35 cellular contexts compared by ENCODE assay signal in genomic region chr2:94769733-94770132, GRCh38.
"Had no signal": no experiment of that assay in that cellular context is flagged by ENCODE, and none has a peak within 500 bp of the region (broad histone marks: within the 10 kb centered on the region; RNA-seq: fewer than 3 reads in every experiment).

No MANE protein-coding gene starts in this region.

- H3K4me1 Mint-ChIP-seq: activated CD4-positive, alpha-beta T cell treated with anti-CD3 and anti-CD28 coated beads, Interleukin-2, amount 10 ng/mL, durations not matched to agents 7 days and 5 days; activated CD8-positive, alpha-beta memory T cell treated with anti-CD3 and anti-CD28 coated beads, Interleukin-2, amount 10 ng/mL, durations not matched to agents 7 days and 5 days; activated naive CD4-positive, alpha-beta T cell treated with anti-CD3 and anti-CD28 coated beads, Interleukin-2, amount 10 ng/mL, durations not matched to agents 7 days and 5 days; activated naive CD4-positive, alpha-beta T cell treated with anti-CD3 and anti-CD28 coated beads, Interleukin-2, amount 50 U/mL, for 24 hours; activated naive CD8-positive, alpha-beta T cell treated with anti-CD3 and anti-CD28 coated beads, Interleukin-2, amount 10 ng/mL, durations not matched to agents 7 days and 5 days; activated naive CD8-positive, alpha-beta T cell treated with anti-CD3 and anti-CD28 coated beads, Interleukin-2, amount 50 U/mL, for 24 hours; brain; central memory CD8-positive, alpha-beta T cell; WTC11 had no signal

- H3K4me3 Mint-ChIP-seq: activated CD4-positive, alpha-beta memory T cell treated with anti-CD3 and anti-CD28 coated beads, Interleukin-2, amount 10 ng/mL, durations not matched to agents 7 days and 5 days; activated CD4-positive, alpha-beta T cell treated with anti-CD3 and anti-CD28 coated beads for 36 hours; activated CD4-positive, alpha-beta T cell treated with anti-CD3 and anti-CD28 coated beads, Interleukin-2, amount 10 ng/mL, durations not matched to agents 7 days and 5 days; activated CD8-positive, alpha-beta memory T cell treated with anti-CD3 and anti-CD28 coated beads, Interleukin-2, amount 10 ng/mL, durations not matched to agents 7 days and 5 days; activated CD8-positive, alpha-beta T cell treated with anti-CD3 and anti-CD28 coated beads, Interleukin-2, amount 10 ng/mL, durations not matched to agents 7 days and 5 days; activated naive CD4-positive, alpha-beta T cell treated with anti-CD3 and anti-CD28 coated beads, Interleukin-2, amount 10 ng/mL, durations not matched to agents 7 days and 5 days; activated naive CD4-positive, alpha-beta T cell treated with anti-CD3 and anti-CD28 coated beads, Interleukin-2, amount 50 U/mL, for 24 hours; activated naive CD8-positive, alpha-beta T cell; activated naive CD8-positive, alpha-beta T cell treated with anti-CD3 and anti-CD28 coated beads, Interleukin-2, amount 10 ng/mL, durations not matched to agents 7 days and 5 days; activated naive CD8-positive, alpha-beta T cell treated with anti-CD3 and anti-CD28 coated beads, Interleukin-2, amount 50 U/mL, for 24 hours; activated T-cell treated with anti-CD3 and anti-CD28 coated beads, Interleukin-2, amount 50 U/mL, for 24 hours; brain; central memory CD8-positive, alpha-beta T cell; T-helper 1 cell treated with Interleukin-12 subunit alpha and Interleukin-12 subunit beta and Interleukin-4 antibody, amounts not matched to agents 30 μg/mL and 1 μg/mL, for 36 hours; T-helper 2 cell treated with Interferon-gamma antibody and Interleukin-4, amounts not matched to agents 5 μg/mL and 100 μg/mL, for 36 hours; WTC11 had no signal

- H3K36me3 Mint-ChIP-seq: activated CD8-positive, alpha-beta memory T cell treated with anti-CD3 and anti-CD28 coated beads, Interleukin-2, amount 10 ng/mL, durations not matched to agents 7 days and 5 days; activated naive CD4-positive, alpha-beta T cell treated with anti-CD3 and anti-CD28 coated beads, Interleukin-2, amount 10 ng/mL, durations not matched to agents 7 days and 5 days; activated naive CD4-positive, alpha-beta T cell treated with anti-CD3 and anti-CD28 coated beads, Interleukin-2, amount 50 U/mL, for 24 hours; activated naive CD8-positive, alpha-beta T cell; activated naive CD8-positive, alpha-beta T cell treated with anti-CD3 and anti-CD28 coated beads, Interleukin-2, amount 10 ng/mL, durations not matched to agents 7 days and 5 days; brain had no signal

- H3K9me3 Mint-ChIP-seq: activated CD4-positive, alpha-beta memory T cell treated with anti-CD3 and anti-CD28 coated beads, Interleukin-2, amount 10 ng/mL, durations not matched to agents 7 days and 5 days; activated CD4-positive, alpha-beta T cell treated with anti-CD3 and anti-CD28 coated beads, Interleukin-2, amount 10 ng/mL, durations not matched to agents 7 days and 5 days; activated naive CD4-positive, alpha-beta T cell treated with anti-CD3 and anti-CD28 coated beads, Interleukin-2, amount 10 ng/mL, durations not matched to agents 7 days and 5 days; activated naive CD4-positive, alpha-beta T cell treated with anti-CD3 and anti-CD28 coated beads, Interleukin-2, amount 50 U/mL, for 24 hours; activated naive CD8-positive, alpha-beta T cell treated with anti-CD3 and anti-CD28 coated beads, Interleukin-2, amount 10 ng/mL, durations not matched to agents 7 days and 5 days; activated naive CD8-positive, alpha-beta T cell treated with anti-CD3 and anti-CD28 coated beads, Interleukin-2, amount 50 U/mL, for 24 hours; activated T-cell treated with anti-CD3 and anti-CD28 coated beads, Interleukin-2, amount 50 U/mL, for 24 hours; activated T-helper 2 cell treated with anti-CD3 and anti-CD28 coated beads, Interferon-gamma antibody, Interleukin-2, Interleukin-4, amounts not matched to agents 10 μg/mL and 5 μg/mL and 100 μg/mL, durations not matched to agents 14 hours and 24 hours and 36 hours; central memory CD8-positive, alpha-beta T cell; T-helper 1 cell treated with Interleukin-12 subunit alpha and Interleukin-12 subunit beta and Interleukin-4 antibody, amounts not matched to agents 30 μg/mL and 1 μg/mL, for 36 hours; T-helper 2 cell treated with Interferon-gamma antibody and Interleukin-4, amounts not matched to agents 5 μg/mL and 100 μg/mL, for 36 hours had no signal

- H3K27ac Mint-ChIP-seq: activated CD4-positive, alpha-beta memory T cell treated with anti-CD3 and anti-CD28 coated beads, Interleukin-2, amount 10 ng/mL, durations not matched to agents 7 days and 5 days; activated CD4-positive, alpha-beta T cell treated with anti-CD3 and anti-CD28 coated beads for 36 hours; activated CD4-positive, alpha-beta T cell treated with anti-CD3 and anti-CD28 coated beads, Interleukin-2, amount 10 ng/mL, durations not matched to agents 7 days and 5 days; activated CD8-positive, alpha-beta memory T cell treated with anti-CD3 and anti-CD28 coated beads, Interleukin-2, amount 10 ng/mL, durations not matched to agents 7 days and 5 days; activated CD8-positive, alpha-beta T cell treated with anti-CD3 and anti-CD28 coated beads, Interleukin-2, amount 10 ng/mL, durations not matched to agents 7 days and 5 days; activated naive CD4-positive, alpha-beta T cell treated with anti-CD3 and anti-CD28 coated beads, Interleukin-2, amount 10 ng/mL, durations not matched to agents 7 days and 5 days; activated naive CD4-positive, alpha-beta T cell treated with anti-CD3 and anti-CD28 coated beads, Interleukin-2, amount 50 U/mL, for 24 hours; activated naive CD8-positive, alpha-beta T cell; activated naive CD8-positive, alpha-beta T cell treated with anti-CD3 and anti-CD28 coated beads, Interleukin-2, amount 10 ng/mL, durations not matched to agents 7 days and 5 days; activated naive CD8-positive, alpha-beta T cell treated with anti-CD3 and anti-CD28 coated beads, Interleukin-2, amount 50 U/mL, for 24 hours; activated T-cell treated with anti-CD3 and anti-CD28 coated beads, Interleukin-2, amount 50 U/mL, for 24 hours; activated T-helper 2 cell treated with anti-CD3 and anti-CD28 coated beads, Interferon-gamma antibody, Interleukin-2, Interleukin-4, amounts not matched to agents 10 μg/mL and 5 μg/mL and 100 μg/mL, durations not matched to agents 14 hours and 24 hours and 36 hours; brain; T-helper 1 cell treated with Interleukin-12 subunit alpha and Interleukin-12 subunit beta and Interleukin-4 antibody, amounts not matched to agents 30 μg/mL and 1 μg/mL, for 36 hours; T-helper 2 cell treated with Interferon-gamma antibody and Interleukin-4, amounts not matched to agents 5 μg/mL and 100 μg/mL, for 36 hours; WTC11 had no signal

- ATAC-seq: activated CD4-positive, alpha-beta T cell treated with anti-CD3 and anti-CD28 coated beads for 36 hours; activated CD4-positive, CD25-positive, alpha-beta regulatory T cell treated with anti-CD3 and anti-CD28 coated beads, Interleukin-2, amount 50 U/mL, for 24 hours; activated CD8-positive, alpha-beta memory T cell treated with anti-CD3 and anti-CD28 coated beads, Interleukin-2, amount 10 ng/mL, durations not matched to agents 7 days and 5 days; activated CD8-positive, alpha-beta T cell treated with anti-CD3 and anti-CD28 coated beads, Interleukin-2, amount 10 ng/mL, durations not matched to agents 7 days and 5 days; activated naive CD8-positive, alpha-beta T cell treated with anti-CD3 and anti-CD28 coated beads, Interleukin-2, amount 50 U/mL, for 24 hours; WTC11 had no signal

- DNase-seq: activated CD4-positive, alpha-beta memory T cell treated with anti-CD3 and anti-CD28 coated beads, Interleukin-2, amount 10 ng/mL, durations not matched to agents 7 days and 5 days; activated CD4-positive, alpha-beta T cell treated with anti-CD3 and anti-CD28 coated beads for 1 hour; activated CD4-positive, alpha-beta T cell treated with anti-CD3 and anti-CD28 coated beads for 36 hours; activated CD4-positive, alpha-beta T cell treated with anti-CD3 and anti-CD28 coated beads for 48 hours; activated CD4-positive, alpha-beta T cell treated with anti-CD3 and anti-CD28 coated beads, Interleukin-2, amount 10 ng/mL, durations not matched to agents 7 days and 5 days; activated CD4-positive, alpha-beta T cell treated with anti-CD3 and anti-CD28 coated beads, Interleukin-2, amount 50 U/mL, for 48 hours; activated CD4-positive, CD25-positive, alpha-beta regulatory T cell; activated CD8-positive, alpha-beta memory T cell treated with anti-CD3 and anti-CD28 coated beads for 24 hours; activated CD8-positive, alpha-beta memory T cell treated with anti-CD3 and anti-CD28 coated beads, Interleukin-2, amount 10 ng/mL, durations not matched to agents 7 days and 5 days; activated CD8-positive, alpha-beta memory T cell treated with anti-CD3 and anti-CD28 coated beads, Interleukin-2, amount 50 U/mL, for 48 hours; activated CD8-positive, alpha-beta T cell treated with anti-CD3 and anti-CD28 coated beads, Interleukin-2, amount 10 ng/mL, durations not matched to agents 7 days and 5 days; activated effector memory CD4-positive, alpha-beta T cell treated with Interleukin-2 at 50 U/mL for 16 hours; activated gamma-delta T cell; activated naive CD4-positive, alpha-beta T cell treated with anti-CD3 and anti-CD28 coated beads, Interleukin-2, amount 10 ng/mL, durations not matched to agents 7 days and 5 days; activated naive CD4-positive, alpha-beta T cell treated with Interleukin-2 at 50 U/mL for 16 hours; activated naive CD8-positive, alpha-beta T cell treated with anti-CD3 and anti-CD28 coated beads, Interleukin-2, amount 10 ng/mL, durations not matched to agents 7 days and 5 days; activated naive CD8-positive, alpha-beta T cell treated with anti-CD3 and anti-CD28 coated beads, Interleukin-2, amount 50 U/mL, for 24 hours; activated T-cell treated with anti-CD3 and anti-CD28 coated beads, Interleukin-2, amount 50 U/mL, for 24 hours; activated T-cell treated with anti-CD3 and anti-CD28 coated beads, Interleukin-2, amount 50 U/mL, for 48 hours; amygdala; anterior cingulate cortex; caudate nucleus; cerebellar nuclear complex; T-helper 2 cell; T-helper 9 cell; WERI-Rb-1 had no signal

- H3K27me3 Mint-ChIP-seq: activated CD4-positive, alpha-beta memory T cell treated with anti-CD3 and anti-CD28 coated beads, Interleukin-2, amount 10 ng/mL, durations not matched to agents 7 days and 5 days; activated CD4-positive, alpha-beta T cell treated with anti-CD3 and anti-CD28 coated beads for 36 hours; activated CD4-positive, alpha-beta T cell treated with anti-CD3 and anti-CD28 coated beads, Interleukin-2, amount 10 ng/mL, durations not matched to agents 7 days and 5 days; activated CD8-positive, alpha-beta memory T cell treated with anti-CD3 and anti-CD28 coated beads, Interleukin-2, amount 10 ng/mL, durations not matched to agents 7 days and 5 days; activated naive CD4-positive, alpha-beta T cell treated with anti-CD3 and anti-CD28 coated beads, Interleukin-2, amount 10 ng/mL, durations not matched to agents 7 days and 5 days; activated naive CD8-positive, alpha-beta T cell treated with anti-CD3 and anti-CD28 coated beads, Interleukin-2, amount 10 ng/mL, durations not matched to agents 7 days and 5 days; activated T-cell treated with anti-CD3 and anti-CD28 coated beads, Interleukin-2, amount 50 U/mL, for 24 hours; brain had no signal
